Comparison of ENCODE assay signal across 12 cellular contexts in the genomic region with DNA sequence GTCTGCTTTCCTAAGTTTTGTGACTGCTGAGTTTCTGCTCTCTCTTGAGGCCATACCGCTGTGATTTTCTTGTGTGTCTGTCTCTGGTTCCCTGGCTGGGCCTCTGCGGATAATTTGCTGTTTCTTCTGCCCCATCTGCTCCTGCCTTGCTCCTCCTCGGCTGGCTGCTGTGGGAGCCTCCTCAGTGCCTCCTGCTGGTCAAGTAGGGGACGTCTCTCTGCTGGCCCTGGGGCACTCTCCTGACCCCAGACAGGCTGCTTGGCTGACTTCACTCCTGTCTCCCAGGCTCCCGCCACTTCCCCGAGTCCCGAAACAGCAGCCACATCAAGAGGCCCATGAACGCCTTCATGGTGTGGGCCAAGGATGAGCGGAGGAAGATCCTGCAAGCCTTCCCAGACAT. TPM values are rescaled to one million over a fixed set of nuclear protein-coding genes. Genes with fewer than 3 reads are reported as not detected.
DNase-seq lines count a peak whose midpoint lies in the region; ATAC-seq and TF ChIP-seq lines count a peak whose summit lies in the region.
"Had no signal": no experiment of that assay in that cellular context is flagged by ENCODE, and none has a peak within 500 bp of the region (broad histone marks: within the 10 kb centered on the region; RNA-seq: fewer than 3 reads in every experiment).

No MANE protein-coding gene starts in this region.

- H3K4me3 ChIP-seq in breast epithelium, result no peak overlapping the region
- H3K4me3 ChIP-seq in testis, result no peak overlapping the region

- CTCF ChIA-PET in MCF 10A (lab: Yijun Ruan, JAX), result interaction anchor here (0.9 to 16.6 kb wide), 3 partner anchors 39 to 263 kb away, joined by 5 to 452 read pairs (median 7); no protein-coding TSS in a partner anchor

- POLR2A ChIA-PET in MCF 10A (lab: Yijun Ruan, JAX), result interaction anchor here (1.1 kb wide), 1 partner anchor 13 kb away, joined by 3 read pairs; no protein-coding TSS in a partner anchor

- H3K9me3 Mint-ChIP-seq in MCF 10A (ENCODE audit: unreplicated experiment), result no peaks in the 10 kb centered on the region
- H3K9me3 Mint-ChIP-seq: CD14-positive monocyte had no signal

- H3K36me3 Mint-ChIP-seq in MCF 10A (ENCODE audit: insufficient read depth, unreplicated experiment), result peaks cover 40% of the 10 kb centered on the region
- H3K36me3 Mint-ChIP-seq: CD14-positive monocyte had no signal

- WGBS in testis, 2 donors, result 77 to 79% methylated on average over 9 of the region's 9 CpGs

- in situ Hi-C loops in SK-MEL-5 (cut with HindIII; ENCODE audit: low pct_unique_long_range_greater_than_20kb, low sequenced_read_pairs), result no loop called here

- no peak overlapping the region for H3K27ac Mint-ChIP-seq in MCF 10A (ENCODE audit: low read depth, unreplicated experiment)

- DNase-seq in MCF 10A (ENCODE audit: unreplicated experiment), result no peak
- no peak for DNase-seq in breast epithelium (ENCODE audit: low spot score in 2 of 2)
- DNase-seq in SK-MEL-5 (ENCODE audit: low read depth, low spot score), result peak; percentile 58
- no peak for DNase-seq in foreskin keratinocyte
- peak; percentile 60 for DNase-seq in testis
- no peak for DNase-seq in stimulated activated naive CD4-positive, alpha-beta T cell (lab: John Stamatoyannopoulos, UW)
- DNase-seq in effector CD4-positive, alpha-beta T cell, result no peak
- DNase-seq in activated gamma-delta T cell (lab: John Stamatoyannopoulos, UW), result no peak
- DNase-seq: activated CD4-positive, alpha-beta T cell treated with anti-CD3 and anti-CD28 coated beads for 4 hours; central memory CD4-positive, alpha-beta T cell; NCI-H748 treated with DMSO at 0.1 percent for 48 hours had no signal

- H3K9me3 ChIP-seq in breast epithelium, result no peaks in the 10 kb centered on the region
- H3K9me3 ChIP-seq in testis, result no peaks in the 10 kb centered on the region

- H3K27ac ChIP-seq in breast epithelium (no peak overlapping the region), foreskin keratinocyte (no peak overlapping the region), testis (no peak overlapping the region)

- peaks cover 16% of the 10 kb centered on the region for H3K4me1 Mint-ChIP-seq in MCF 10A (ENCODE audit: insufficient read depth, unreplicated experiment)
- H3K4me1 Mint-ChIP-seq: CD14-positive monocyte had no signal

- TF ChIP-seq POLR2A in breast epithelium (IDR thresholded peaks at IDR 0.05) (no peak), testis (IDR thresholded peaks at IDR 0.05) (no peak)

- no TSS peak for BruUV-seq in MCF 10A (replicated peaks; lab: Mats Ljungman, UMichigan)

- H3K4me1 ChIP-seq in breast epithelium, result no peaks in the 10 kb centered on the region
- no peaks in the 10 kb centered on the region for H3K4me1 ChIP-seq in foreskin keratinocyte
- peaks cover 18% of the 10 kb centered on the region for H3K4me1 ChIP-seq in testis

- H3K36me3 ChIP-seq in breast epithelium (no peaks in the 10 kb centered on the region), testis (ENCODE audit: low read depth, missing control alignments) (no peaks in the 10 kb centered on the region)

- TF ChIP-seq CTCF in MCF 10A (IDR thresholded peaks at IDR 0.05; ENCODE audit: unreplicated experiment) (peak; percentile 54), breast epithelium (IDR thresholded peaks at IDR 0.05) (no peak), foreskin keratinocyte (conservative IDR thresholded peaks at IDR 0.05) (peak; percentile 50), testis (IDR thresholded peaks at IDR 0.05) (peak; percentile 14 to 48 (median 29))

- ATAC-seq in foreskin keratinocyte, result no peak

- no peaks in the 10 kb centered on the region for H3K27me3 Mint-ChIP-seq in MCF 10A (ENCODE audit: insufficient read depth, unreplicated experiment)

- H3K4me3 Mint-ChIP-seq in MCF 10A (ENCODE audit: unreplicated experiment), result no peak overlapping the region
- H3K4me3 Mint-ChIP-seq: CD14-positive monocyte had no signal

- intact Hi-C loops in MCF 10A (cut with micrococcal nuclease) (loop anchor here (10.0 kb wide), 1 partner anchor 419 kb away; no protein-coding TSS in a partner anchor), breast epithelium (cut with DNase I; ENCODE audit: low total_unique reads) (no loop called here), testis (cut with DNase I; ENCODE audit: low total_unique reads) (loop anchor here (10.0 kb wide), 1 partner anchor 49 kb away; a partner anchor contains a TSS)

- H3K27me3 ChIP-seq in breast epithelium (no peaks in the 10 kb centered on the region), foreskin keratinocyte (no peaks in the 10 kb centered on the region), testis (no peaks in the 10 kb centered on the region)

RNA-seq across cellular contexts. Expression of a gene that starts 28.5 kb away (rescaled TPM):
- total RNA-seq in MCF 10A (2022) (6.7 and 9.5 TPM in 2 replicates), breast epithelium (10 to 100 TPM; 13.8 to 66.1 (median 16.8) TPM), foreskin keratinocyte (14.4 and 15.8 TPM in 2 replicates), testis (100 to 1,000 TPM; 116 to 227 TPM)
- total RNA-seq in SK-MEL-5 (2014; rRNA removed; shearing (Covaris generic)), result 21.3 and 22.7 TPM in 2 replicates
- 16.4 and 17.6 TPM in 2 replicates for polyA plus RNA-seq in SK-MEL-5 (2015; cell fraction: cytosol; rRNA removed)
- polyA plus RNA-seq in SK-MEL-5 (2015; cell fraction: nucleus; rRNA removed), result 5.3 and 7.9 TPM in 2 replicates
- polyA plus RNA-seq in foreskin keratinocyte (13.1 and 14.0 TPM in 2 replicates), testis (ENCODE audit: insufficient read depth, low read depth, low replicate concordance) (187 TPM)
- polyA plus RNA-seq: CD14-positive monocyte had no signal

RNA-seq across cellular contexts. Expression of a gene that starts 42.8 kb away (rescaled TPM):
- total RNA-seq in MCF 10A (2022), result not detected in 2 replicates
- not detected for total RNA-seq in breast epithelium
- total RNA-seq in SK-MEL-5 (2014; rRNA removed; shearing (Covaris generic)), result not detected in 2 replicates
- not detected in 2 replicates for polyA plus RNA-seq in SK-MEL-5 (2015; cell fraction: cytosol; rRNA removed)
- polyA plus RNA-seq in SK-MEL-5 (2015; cell fraction: nucleus; rRNA removed), result not detected in 2 replicates
- total RNA-seq in foreskin keratinocyte, result not detected in 2 replicates
- 0.06 and 0.10 TPM in 2 replicates for polyA plus RNA-seq in foreskin keratinocyte
- total RNA-seq in testis, result not detected
- polyA plus RNA-seq in testis (ENCODE audit: insufficient read depth, low read depth, low replicate concordance), result 2.2 TPM
- polyA plus RNA-seq: CD14-positive monocyte had no signal

RNA-seq across cellular contexts. Expression of a gene that starts 50.5 kb away (rescaled TPM):
- total RNA-seq in MCF 10A (2022) (23.7 and 32.8 TPM in 2 replicates), breast epithelium (10 to 100 TPM; 22.9 to 34.7 (median 31.9) TPM), foreskin keratinocyte (9.5 and 10.6 TPM in 2 replicates), testis (10 to 100 TPM; 29.1 to 33.4 TPM)
- total RNA-seq in SK-MEL-5 (2014; rRNA removed; shearing (Covaris generic)), result 7.7 and 9.7 TPM in 2 replicates
- 24.1 and 25.7 TPM in 2 replicates for polyA plus RNA-seq in SK-MEL-5 (2015; cell fraction: cytosol; rRNA removed)
- polyA plus RNA-seq in SK-MEL-5 (2015; cell fraction: nucleus; rRNA removed), result 48.4 and 55.3 TPM in 2 replicates
- polyA plus RNA-seq in foreskin keratinocyte (7.1 and 7.7 TPM in 2 replicates), testis (ENCODE audit: insufficient read depth, low read depth, low replicate concordance) (17.8 TPM)
- polyA plus RNA-seq: CD14-positive monocyte had no signal

Comparison
In these comparisons a context has a peak if more than half of its experiments do, and no peak if none do; other contexts are left out.
1. CTCF ChIP-seq: peak in MCF 10A (single experiment), foreskin keratinocyte (single experiment) and testis (3 of 3); none in breast epithelium (0 of 3).
2. DNase-seq: peak in SK-MEL-5 (single experiment) and testis (single experiment); none in MCF 10A (single experiment), breast epithelium (0 of 2), foreskin keratinocyte (0 of 2), stimulated activated naive CD4-positive, alpha-beta T cell (0 of 6), effector CD4-positive, alpha-beta T cell (single experiment) and activated gamma-delta T cell (single experiment).